ENCODE assay signal across 11 cellular contexts in genomic region chr13:46578590-46578975, GRCh38. TPM values are rescaled to one million over a fixed set of nuclear protein-coding genes. Genes with fewer than 3 reads are reported as not detected.
DNase-seq lines count a peak whose midpoint lies in the region; ATAC-seq, FAIRE-seq and TF ChIP-seq lines count a peak whose summit lies in the region.
"Had no signal": no experiment of that assay in that cellular context is flagged by ENCODE, and none has a peak within 500 bp of the region (broad histone marks: within the 10 kb centered on the region; RNA-seq: fewer than 3 reads in every experiment).

No MANE protein-coding gene starts in this region.

- peaks cover 93% of the 10 kb centered on the region for H3K79me2 ChIP-seq in OCI-LY3 (ENCODE audit: low read length)

- ATAC-seq in GM18520 (IDR thresholded peaks at IDR 0.05; ENCODE audit: unreplicated experiment) (peak; percentile 38), GM21619 (IDR thresholded peaks at IDR 0.05; ENCODE audit: unreplicated experiment) (peak; percentile 44)

- H3K4me2 ChIP-seq in OCI-LY3 (ENCODE audit: low read length): peak overlapping the region; percentile 86

- H3K9ac ChIP-seq in OCI-LY3 (ENCODE audit: low read length): peak overlapping the region; percentile 42; the same call in 1 of the 2 replicates

- H3K9me3 ChIP-seq in OCI-LY3 (ENCODE audit: insufficient read depth, low read length) (no peaks in the 10 kb centered on the region), thyroid gland (no peaks in the 10 kb centered on the region), small intestine (ENCODE audit: control insufficient read depth, low read depth) (no peaks in the 10 kb centered on the region)

- 69 to 75% methylated on average over 3 of the region's 3 CpGs for WGBS in thyroid gland, 2 donors
- WGBS in small intestine, 3 donors: 54 to 89% (median 79%) methylated on average over 3 of the region's 3 CpGs

- TF ChIP-seq CTCF in OCI-LY3 (IDR thresholded peaks at IDR 0.05; ENCODE audit: low read depth, low read length): no peak
- TF ChIP-seq CTCF in thyroid gland (IDR thresholded peaks at IDR 0.05): no peak

- peaks cover 69% of the 10 kb centered on the region for H4K20me1 ChIP-seq in OCI-LY3 (ENCODE audit: insufficient read depth, low read length)

- peaks cover 79% of the 10 kb centered on the region for H3K4me1 ChIP-seq in OCI-LY3 (ENCODE audit: low read length)
- peaks cover 7 to 8% of the 10 kb centered on the region in 2 donors for H3K4me1 ChIP-seq in thyroid gland
- H3K4me1 ChIP-seq in small intestine (ENCODE audit: control insufficient read depth in 2 of 2, insufficient read depth in 1 of 2, low read depth in 1 of 2, low read length in 1 of 2): peaks cover 0 to 27% of the 10 kb centered on the region in 2 donors

- H2AFZ ChIP-seq in OCI-LY3 (ENCODE audit: low read depth, low read length): no peak overlapping the region

- H3K27me3 ChIP-seq in OCI-LY3 (ENCODE audit: low read depth, low read length) (no peaks in the 10 kb centered on the region), thyroid gland (no peaks in the 10 kb centered on the region), small intestine (ENCODE audit: control insufficient read depth in 2 of 2, insufficient read depth in 2 of 2, low read length in 2 of 2) (no peaks in the 10 kb centered on the region)

- intact Hi-C loops in thyroid gland (cut with DNase I): no loop called here

- H3K27ac ChIP-seq in OCI-LY3 (ENCODE audit: low read length) (peak overlapping the region; percentile 83), thyroid gland (no peak overlapping the region), small intestine (ENCODE audit: low read depth in 1 of 2, low read length in 1 of 2) (no peak overlapping the region)

- H3K4me3 ChIP-seq in OCI-LY3 (ENCODE audit: low read length) (peak overlapping the region; percentile 68), thyroid gland (replicated peaks in 1 of 3) (no peak overlapping the region), small intestine (ENCODE audit: low read depth in 1 of 2, low read length in 2 of 2) (no peak overlapping the region)

- no peak for FAIRE-seq in small intestine (lab: Jason Lieb, UNC)

- TF ChIP-seq POLR2A in thyroid gland (IDR thresholded peaks at IDR 0.05): no peak

- H3K36me3 ChIP-seq in OCI-LY3 (replicated peaks; ENCODE audit: low read depth, low read length): peaks cover 12% of the 10 kb centered on the region
- no peaks in the 10 kb centered on the region for H3K36me3 ChIP-seq in thyroid gland
- H3K36me3 ChIP-seq in small intestine (ENCODE audit: control insufficient read depth in 2 of 2, insufficient read depth in 2 of 2, low read length in 2 of 2): no peaks in the 10 kb centered on the region

- DNase-seq in retina: peak; percentile 57
- DNase-seq in LoVo (ENCODE audit: low spot score): no peak
- DNase-seq in DMS79 treated with DMSO at 0.1 percent for 48 hours (lab: John Stamatoyannopoulos, UW): no peak
- no peak for DNase-seq in thyroid gland
- no peak for DNase-seq in small intestine
- DNase-seq: activated gamma-delta T cell treated with Interleukin-2 at 50 U/mL for 16 hours; mammary epithelial cell; stimulated activated CD4-positive, alpha-beta T cell treated with anti-CD3 and anti-CD28 coated beads, Interleukin-2, amount 100 ng/mL, for 48 hours had no signal

RNA-seq across cellular contexts. Expression of gene LRCH1, which starts 25.6 kb away (rescaled TPM):
- total RNA-seq in thyroid gland: 10 to 100 TPM; 13.5 to 19.3 (median 15.9) TPM
- polyA plus RNA-seq in small intestine: 1 to 10 TPM; 6.9 to 7.1 (median 7.0) TPM
